8 cellular contexts compared by ENCODE assay signal in the genomic region with DNA sequence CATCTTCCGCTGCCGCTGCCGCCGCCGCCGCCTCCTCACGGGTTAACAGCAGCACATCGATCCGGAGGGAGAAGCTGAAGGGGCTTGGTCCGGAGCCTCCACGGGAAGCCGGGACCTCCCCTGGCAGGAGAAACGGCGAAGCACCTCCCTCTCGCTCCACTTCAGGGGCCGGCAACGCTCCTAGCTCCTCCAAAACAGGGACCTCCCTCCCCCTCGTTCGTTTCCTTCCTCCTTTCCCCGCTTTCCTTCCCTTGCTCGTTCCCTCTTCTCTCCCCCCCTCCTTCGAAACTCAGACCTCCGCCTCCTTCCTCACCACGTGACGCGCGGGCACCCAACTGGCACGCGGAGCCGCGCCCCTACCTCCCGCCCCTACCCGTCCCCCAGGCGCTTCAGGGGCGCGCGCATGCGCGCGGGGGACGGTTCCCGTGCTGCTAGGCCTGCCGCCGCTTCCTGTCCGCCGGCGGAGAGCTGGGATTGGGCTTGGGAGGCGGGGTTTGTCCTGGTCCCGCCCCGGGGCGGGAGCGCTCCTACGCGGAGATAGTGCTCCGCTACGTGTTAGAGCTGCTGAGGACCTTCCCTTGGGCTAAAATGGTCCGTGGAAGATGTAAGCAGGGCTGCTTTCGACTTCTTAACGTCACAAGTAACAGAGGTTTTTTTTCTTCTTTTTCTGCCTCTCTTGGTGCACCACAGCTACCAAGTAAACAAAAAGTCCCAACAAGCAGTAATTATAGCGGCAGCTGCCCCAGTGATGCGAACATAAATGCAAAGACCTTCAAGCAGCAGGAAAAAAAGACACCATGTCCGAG. TPM values are rescaled to one million over a fixed set of nuclear protein-coding genes. Genes with fewer than 3 reads are reported as not detected.
A peak's percentile ranks its signal among the peaks of the same experiment; 100 is the strongest.
DNase-seq lines count a peak whose midpoint lies in the region; ATAC-seq and TF ChIP-seq lines count a peak whose summit lies in the region.

A gene with protein sequence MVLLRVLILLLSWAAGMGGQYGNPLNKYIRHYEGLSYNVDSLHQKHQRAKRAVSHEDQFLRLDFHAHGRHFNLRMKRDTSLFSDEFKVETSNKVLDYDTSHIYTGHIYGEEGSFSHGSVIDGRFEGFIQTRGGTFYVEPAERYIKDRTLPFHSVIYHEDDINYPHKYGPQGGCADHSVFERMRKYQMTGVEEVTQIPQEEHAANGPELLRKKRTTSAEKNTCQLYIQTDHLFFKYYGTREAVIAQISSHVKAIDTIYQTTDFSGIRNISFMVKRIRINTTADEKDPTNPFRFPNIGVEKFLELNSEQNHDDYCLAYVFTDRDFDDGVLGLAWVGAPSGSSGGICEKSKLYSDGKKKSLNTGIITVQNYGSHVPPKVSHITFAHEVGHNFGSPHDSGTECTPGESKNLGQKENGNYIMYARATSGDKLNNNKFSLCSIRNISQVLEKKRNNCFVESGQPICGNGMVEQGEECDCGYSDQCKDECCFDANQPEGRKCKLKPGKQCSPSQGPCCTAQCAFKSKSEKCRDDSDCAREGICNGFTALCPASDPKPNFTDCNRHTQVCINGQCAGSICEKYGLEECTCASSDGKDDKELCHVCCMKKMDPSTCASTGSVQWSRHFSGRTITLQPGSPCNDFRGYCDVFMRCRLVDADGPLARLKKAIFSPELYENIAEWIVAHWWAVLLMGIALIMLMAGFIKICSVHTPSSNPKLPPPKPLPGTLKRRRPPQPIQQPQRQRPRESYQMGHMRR (minus strand): TSS at position 176 of the 806 bp plus-strand sequence. CDS start 173 bp downstream, at position 3.

- peak within 1 kb of the TSS; percentile 87 for H2BK15ac ChIP-seq in mesenchymal stem cell (ENCODE audit: low read depth, poor library complexity, severe bottlenecking)

- peak within 1 kb of the TSS; percentile 83 to 99 for H3K4ac ChIP-seq in mesenchymal stem cell (ENCODE audit: low read depth in 1 of 2, low read length in 2 of 2)

- H3K27ac Mint-ChIP-seq in effector memory CD8-positive, alpha-beta T cell: peak within 1 kb of the TSS; percentile 93 to 97

- peak within 1 kb of the TSS in 1 of 2 experiments; percentile 92 for H2BK12ac ChIP-seq in mesenchymal stem cell (ENCODE audit: low read length in 2 of 2)

- peak; percentile 88 for ATAC-seq in effector memory CD8-positive, alpha-beta T cell (replicated peaks)

- H2AK5ac ChIP-seq in mesenchymal stem cell (ENCODE audit: low read length, severe bottlenecking): peak within 1 kb of the TSS; percentile 9

- H2AFZ ChIP-seq in mesenchymal stem cell (ENCODE audit: low read depth, low read length): peak within 1 kb of the TSS; percentile 61

- peak within 1 kb of the TSS; percentile 76 to 99 for H3K14ac ChIP-seq in mesenchymal stem cell (ENCODE audit: low read length in 2 of 2)

- DNase-seq in CMK (ENCODE audit: low read depth): peak; percentile 95
- peak; percentile 99 for DNase-seq in GM20000 (ENCODE audit: low spot score)
- DNase-seq in HT1080 (ENCODE audit: low read depth): peak; percentile 99
- DNase-seq in NOMO-1 treated with DMSO at 0.1 percent for 48 hours (lab: John Stamatoyannopoulos, UW; ENCODE audit: unreplicated experiment): peak; percentile 98
- peak; percentile 97 to 98 for DNase-seq in activated CD8-positive, alpha-beta memory T cell treated with anti-CD3 and anti-CD28 coated beads for 4 hours (ENCODE audit: low read depth in 2 of 2)
- DNase-seq in effector memory CD8-positive, alpha-beta T cell: peak; percentile 87 to 90 (median 90)
- peak; percentile 99 for DNase-seq in mesenchymal stem cell
- peak; percentile 99 for DNase-seq in stimulated activated CD8-positive, alpha-beta memory T cell treated with anti-CD3 and anti-CD28 coated beads, Interleukin-12 subunit alpha, Interleukin-12 subunit beta, amount 100 ng/mL, for 4 hours (ENCODE audit: low read depth)

- H3K27ac ChIP-seq in mesenchymal stem cell (ENCODE audit: low read length, poor library complexity, severe bottlenecking): peak within 1 kb of the TSS; percentile 97

- peak within 1 kb of the TSS; percentile 95 to 99 for H3K18ac ChIP-seq in mesenchymal stem cell (ENCODE audit: low read depth in 1 of 2, low read length in 2 of 2)

- H2BK120ac ChIP-seq in mesenchymal stem cell (ENCODE audit: low read depth, low read length): peak within 1 kb of the TSS; percentile 71

- H3K4me2 ChIP-seq in mesenchymal stem cell (ENCODE audit: low read length, poor library complexity, severe bottlenecking): peak within 1 kb of the TSS; percentile 81

- peaks cover 19% of the 10 kb centered on the region for H3K36me3 Mint-ChIP-seq in effector memory CD8-positive, alpha-beta T cell (ENCODE audit: insufficient read depth)

- peak within 1 kb of the TSS; percentile 91 for H4K91ac ChIP-seq in mesenchymal stem cell (ENCODE audit: low read length)

- no peaks in the 10 kb centered on the region for H3K27me3 ChIP-seq in mesenchymal stem cell (ENCODE audit: control insufficient read depth in 1 of 2, insufficient read depth in 1 of 2, low read length in 2 of 2)

- TF ChIP-seq CTCF in GM20000 (IDR thresholded peaks at IDR 0.05; ENCODE audit: extremely low read depth, missing control alignments): no peak

- peak within 1 kb of the TSS; percentile 89 for H4K8ac ChIP-seq in mesenchymal stem cell (ENCODE audit: low read length)

- H3K27me3 Mint-ChIP-seq in effector memory CD8-positive, alpha-beta T cell: no peaks in the 10 kb centered on the region

- H3K9me3 Mint-ChIP-seq in effector memory CD8-positive, alpha-beta T cell: no peaks in the 10 kb centered on the region

- WGBS in mesenchymal stem cell: under 1% methylated on average over 43 of the region's 62 CpGs

- peak within 1 kb of the TSS; percentile 51 to 99 for H3K23ac ChIP-seq in mesenchymal stem cell (ENCODE audit: low read length in 2 of 2)

- H2BK5ac ChIP-seq in mesenchymal stem cell (ENCODE audit: low read depth, low read length, poor library complexity, severe bottlenecking): peak within 1 kb of the TSS; percentile 98

- H3K9ac ChIP-seq in mesenchymal stem cell (ENCODE audit: low read length): peak within 1 kb of the TSS; percentile 95

- H3K9me3 ChIP-seq in mesenchymal stem cell (ENCODE audit: control insufficient read depth, low read length): no peaks in the 10 kb centered on the region

- H3K4me3 Mint-ChIP-seq in effector memory CD8-positive, alpha-beta T cell: peak within 1 kb of the TSS; percentile 98 to 100

- no peaks in the 10 kb centered on the region for H3K36me3 ChIP-seq in mesenchymal stem cell (ENCODE audit: control insufficient read depth in 1 of 2, insufficient read depth in 2 of 2, low read depth in 1 of 2, low read length in 2 of 2)

- no peaks in the 10 kb centered on the region for H3K79me1 ChIP-seq in mesenchymal stem cell (replicated peaks; ENCODE audit: low read length, poor library complexity, severe bottlenecking)

- H3K4me3 ChIP-seq in mesenchymal stem cell (ENCODE audit: insufficient read depth in 1 of 2, low read depth in 1 of 2, low read length in 2 of 2): peak within 1 kb of the TSS; percentile 86 to 96

- H3K4me1 Mint-ChIP-seq in effector memory CD8-positive, alpha-beta T cell (ENCODE audit: low read depth in 2 of 2): peaks cover 21 to 39% of the 10 kb centered on the region in 2 donors

- peaks cover 3% of the 10 kb centered on the region for H3K4me1 ChIP-seq in mesenchymal stem cell (ENCODE audit: control insufficient read depth, insufficient read depth, low read depth, low read length)

RNA-seq across cellular contexts. Expression of the gene that starts here (rescaled TPM):
- total RNA-seq in HT1080 (2014; rRNA removed; shearing (Covaris generic)): 106 and 135 TPM in 2 replicates
- 89.4 and 108 TPM in 2 replicates for polyA plus RNA-seq in HT1080 (2015; cell fraction: cytosol; rRNA removed)
- 273 and 285 TPM in 2 replicates for polyA plus RNA-seq in HT1080 (2015; cell fraction: nucleus; rRNA removed)
- 313 TPM for polyA plus RNA-seq in mesenchymal stem cell (2013, experiment 1 of 2)
- 300 TPM for polyA plus RNA-seq in mesenchymal stem cell (2013, experiment 2 of 2)

Comparison
In these comparisons a context has a peak if more than half of its experiments do, and no peak if none do; other contexts are left out.
1. Peak in every context shown above with its lines: DNase-seq, ATAC-seq, H3K4me3 ChIP-seq and H3K27ac ChIP-seq.